In genomic region chr14:101982621-101983020, GRCh38 we compare ENCODE assay signal across 24 cellular contexts.
"Had no signal": no experiment of that assay in that cellular context is flagged by ENCODE, and none has a peak within 500 bp of the region (broad histone marks: within the 10 kb centered on the region; RNA-seq: fewer than 3 reads in every experiment).

No MANE protein-coding gene starts in this region.

- H3K4me3 ChIP-seq: body of pancreas, MG63, Peyer's patch had no signal

- H3K9me3 ChIP-seq: body of pancreas, MG63, Peyer's patch had no signal

- DNase-seq: activated CD4-positive, alpha-beta T cell treated with anti-CD3 and anti-CD28 coated beads for 48 hours; activated CD4-positive, alpha-beta T cell treated with anti-CD3 and anti-CD28 coated beads, Interleukin-2, amount 50 U/mL, for 4 hours; activated CD4-positive, CD25-positive, alpha-beta regulatory T cell treated with anti-CD3 and anti-CD28 coated beads, Interleukin-2, amount 50 U/mL, for 72 hours; activated CD8-positive, alpha-beta memory T cell treated with anti-CD3 and anti-CD28 coated beads, Interleukin-2, amount 50 U/mL, for 48 hours; activated CD8-positive, alpha-beta T cell treated with anti-CD3 and anti-CD28 coated beads, Interleukin-2, amount 10 ng/mL, durations not matched to agents 7 days and 5 days; activated effector memory CD4-positive, alpha-beta T cell treated with anti-CD3 and anti-CD28 coated beads, Interleukin-2, amount 50 U/mL, for 16 hours; activated naive CD4-positive, alpha-beta T cell treated with Interleukin-2 at 50 U/mL for 16 hours; activated T-cell treated with anti-CD3 and anti-CD28 coated beads, Interleukin-2, amount 50 U/mL, for 1 hour; body of pancreas; MG63; MV-4-11; NCI-H1092 treated with DMSO at 0.1 percent for 48 hours; NCI-H1417 treated with DMSO at 0.1 percent for 48 hours; NCI-H1694; NCI-H2029; NCI-H2107; NCI-H2171 treated with DMSO at 0.1 percent for 48 hours; NCI-H226; NCI-H526 treated with DMSO at 0.1 percent for 48 hours; NK-92 treated with Interleukin-12 subunit alpha and Interleukin-12 subunit beta, amount 100 ng/mL, for 24 hours; Peyer's patch; SHP77 treated with DMSO at 0.1 percent for 48 hours; T-helper 17 cell; T-helper 9 cell had no signal

- H3K4me1 ChIP-seq: Peyer's patch had no signal

- H3K27me3 ChIP-seq: body of pancreas, MG63, Peyer's patch had no signal

- H3K27ac ChIP-seq: body of pancreas, Peyer's patch had no signal
